9 cellular contexts compared by ENCODE assay signal in the genomic region with DNA sequence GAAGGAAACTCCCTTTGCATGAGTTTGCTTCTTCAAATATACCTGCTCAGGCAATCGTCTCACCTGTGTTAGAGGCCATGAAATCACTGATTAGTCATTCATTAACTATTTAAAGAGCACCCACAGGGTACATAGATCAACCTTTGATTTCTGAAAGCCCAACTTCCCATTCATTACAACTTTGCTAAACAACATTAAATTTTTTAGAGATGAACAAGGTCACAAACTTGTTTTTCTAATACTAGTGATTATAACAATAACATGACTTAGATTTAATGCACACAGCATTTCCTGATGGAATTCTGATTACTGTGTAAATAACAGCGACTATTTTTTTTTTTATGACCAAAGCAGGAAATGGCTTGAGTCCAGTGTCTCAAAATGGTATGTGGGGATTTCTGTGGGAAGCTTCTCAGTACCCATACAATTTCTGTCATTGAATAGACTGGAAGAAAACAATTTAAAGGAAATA. TPM values are rescaled to one million over a fixed set of nuclear protein-coding genes. Genes with fewer than 3 reads are reported as not detected.
DNase-seq lines count a peak whose midpoint lies in the region; ATAC-seq, FAIRE-seq and TF ChIP-seq lines count a peak whose summit lies in the region.
"Had no signal": no experiment of that assay in that cellular context is flagged by ENCODE, and none has a peak within 500 bp of the region (broad histone marks: within the 10 kb centered on the region; RNA-seq: fewer than 3 reads in every experiment).

No MANE protein-coding gene starts in this region.

- H3K27me3 Mint-ChIP-seq in CD14-positive monocyte (ENCODE audit: low read depth in 3 of 3), result peaks cover 0 to 1% (median 1%) of the 10 kb centered on the region in 3 donors

- no peak overlapping the region; the same call in 1 of the 2 replicates for H3K9ac ChIP-seq in GM12878 (ENCODE audit: control insufficient read depth, insufficient read depth, low read length)

- no peak for TF ChIP-seq EP300 in GM12878 (IDR thresholded peaks at IDR 0.05; ENCODE audit: borderline replicate concordance in 1 of 2, control insufficient read depth in 1 of 2, low read depth in 2 of 2, low read length in 2 of 2)
- no peak for TF ChIP-seq EP300 in transverse colon (IDR thresholded peaks at IDR 0.05; ENCODE audit: low read depth)
- TF ChIP-seq EP300 in gastroesophageal sphincter (IDR thresholded peaks at IDR 0.05), result no peak

- no peaks in the 10 kb centered on the region for H3K36me3 Mint-ChIP-seq in CD14-positive monocyte

- H4K20me1 ChIP-seq in GM12878 (ENCODE audit: control insufficient read depth, insufficient read depth), result no peaks in the 10 kb centered on the region

- POLR2A ChIA-PET in GM12878 (lab: Charles Lee), result interaction anchor here (0.7 to 1.0 kb wide), 2 partner anchors 9 to 330 kb away, joined by 3 read pairs; no protein-coding TSS in a partner anchor

- TF ChIP-seq RAD21 in GM12878 (IDR thresholded peaks at IDR 0.05; ENCODE audit: insufficient read depth, low read depth, low read length), result no peak

- H3K4me1 Mint-ChIP-seq in CD14-positive monocyte, result peaks cover 49% of the 10 kb centered on the region

- no peak overlapping the region for H3K4me3 Mint-ChIP-seq in CD14-positive monocyte

- in situ Hi-C loops in GM12878 (cut with MboI) (no loop called here), transverse colon (cut with MboI; ENCODE audit: low pct_ligation_motif_present in 1 of 4, low pct_unique_long_range_greater_than_20kb in 1 of 4, low sequenced_read_pairs in 3 of 4) (no loop called here)

- peak overlapping the region; percentile 56; the same call in 1 of the 2 replicates for H3K27ac ChIP-seq in GM12878 (ENCODE audit: control insufficient read depth, insufficient read depth)
- peak overlapping the region; percentile 28 to 70 (median 68) for H3K27ac ChIP-seq in transverse colon
- H3K27ac ChIP-seq in gastroesophageal sphincter, result no peak overlapping the region

- H2AFZ ChIP-seq in GM12878 (ENCODE audit: control insufficient read depth, low read depth, low read length), result peak overlapping the region; percentile 86

- H3K36me3 ChIP-seq in GM12878 (ENCODE audit: control insufficient read depth in 2 of 2, insufficient read depth in 2 of 2, low read length in 1 of 2) (no peaks in the 10 kb centered on the region), transverse colon (no peaks in the 10 kb centered on the region), gastroesophageal sphincter (no peaks in the 10 kb centered on the region)

- SMC1A ChIA-PET in GM12878 (lab: Charles Lee; ENCODE audit: uncharacterized antibody, unreplicated experiment), result interaction anchor here (0.7 to 1.5 kb wide), 2 partner anchors 41 to 377 kb away, joined by 3 to 5 read pairs; no protein-coding TSS in a partner anchor

- no peak for FAIRE-seq in GM12878 (lab: Jason Lieb, UNC)

- H3K9me3 ChIP-seq in GM12878 (replicated peaks; ENCODE audit: control insufficient read depth, insufficient read depth, low read length) (no peaks in the 10 kb centered on the region), transverse colon (no peaks in the 10 kb centered on the region), gastroesophageal sphincter (no peaks in the 10 kb centered on the region)

- CTCF ChIA-PET in GM12878 (lab: Yijun Ruan, JAX), result interaction anchor here (0.9 to 1.0 kb wide), 2 partner anchors 11 to 151 kb away, joined by 3 to 4 read pairs; no protein-coding TSS in a partner anchor

- H3K9me3 Mint-ChIP-seq in CD14-positive monocyte, result peaks cover 0 to 2% (median 0%) of the 10 kb centered on the region in 7 donors

- H3K27me3 ChIP-seq in GM12878 (replicated peaks in 1 of 2; ENCODE audit: control insufficient read depth in 2 of 2, insufficient read depth in 2 of 2, low read length in 1 of 2), result no peaks in the 10 kb centered on the region
- H3K27me3 ChIP-seq in transverse colon, result no peaks in the 10 kb centered on the region
- no peaks in the 10 kb centered on the region for H3K27me3 ChIP-seq in gastroesophageal sphincter

- RAD21 ChIA-PET in GM12878 (lab: Charles Lee; ENCODE audit: unreplicated experiment), result interaction anchor here (1.0 to 1.4 kb wide), 2 partner anchors 17 to 42 kb away, joined by 3 to 4 read pairs; no protein-coding TSS in a partner anchor

- 0% methylated on average over 2 of the region's 2 CpGs for WGBS in GM12878 (ENCODE audit: insufficient coverage, insufficient replicate concordance, low lambda C conversion rate, missing lambda C conversion rate)
- 14 to 19% methylated on average over 2 of the region's 2 CpGs for WGBS in transverse colon (ENCODE audit: low coverage in 1 of 2), 2 donors
- WGBS in gastroesophageal sphincter (ENCODE audit: low coverage in 1 of 2), 2 donors, result 32 to 57% methylated on average over 2 of the region's 2 CpGs

- TF ChIP-seq POLR2A in GM12878 (IDR thresholded peaks at IDR 0.05; ENCODE audit: low read depth, low read length), result no peak
- TF ChIP-seq POLR2A in transverse colon (IDR thresholded peaks at IDR 0.05), result no peak
- no peak for TF ChIP-seq POLR2A in gastroesophageal sphincter (IDR thresholded peaks at IDR 0.05)

- DNase-seq in HT1080 (ENCODE audit: low read depth), result peak; percentile 20
- no peak for DNase-seq in GM12878 (ENCODE audit: low read depth, low spot score)
- DNase-seq in left colon, result no peak
- no peak for DNase-seq in transverse colon
- DNase-seq in GM10266 (ENCODE audit: extremely low spot score), result no peak
- no peak for DNase-seq in CD14-positive monocyte (ENCODE audit: low spot score)
- DNase-seq: DND-41, left ventricle myocardium superior had no signal

- H3K4me3 ChIP-seq in GM12878, result no peak overlapping the region
- no peak overlapping the region for H3K4me3 ChIP-seq in transverse colon
- no peak overlapping the region for H3K4me3 ChIP-seq in gastroesophageal sphincter

- H3K4me1 ChIP-seq in GM12878 (ENCODE audit: control insufficient read depth, insufficient read depth, low read length) (peaks cover 12% of the 10 kb centered on the region; the same call in 1 of the 2 replicates), transverse colon (peaks cover 2 to 33% (median 7%) of the 10 kb centered on the region in 4 donors), gastroesophageal sphincter (peaks cover 0 to 5% (median 0%) of the 10 kb centered on the region in 3 donors)

- intact Hi-C loops in GM12878 (cut with micrococcal nuclease; ENCODE audit: unreplicated experiment), result no loop called here
- intact Hi-C loops in left colon (cut with DNase I, micrococcal nuclease), result no loop called here
- intact Hi-C loops in transverse colon (cut with DNase I; ENCODE audit: low total_unique reads), result no loop called here
- intact Hi-C loops in CD14-positive monocyte (cut with micrococcal nuclease), result loop anchor here in 1 of 2 donors (10.0 kb wide), 1 partner anchor 146 kb away; the partner anchor contains the start of genes GPR137C and TXNDC16

- peak overlapping the region; percentile 11; the same call in 1 of the 2 replicates for H3K4me2 ChIP-seq in GM12878 (ENCODE audit: control insufficient read depth, insufficient read depth)

- H3K79me2 ChIP-seq in GM12878 (ENCODE audit: control insufficient read depth, insufficient read depth, low read length), result peaks cover 1% of the 10 kb centered on the region

- ATAC-seq in GM12878 (peak; percentile 63), left colon (peak; percentile 82), gastroesophageal sphincter (no peak)
- ATAC-seq: left ventricle myocardium superior had no signal

- TF ChIP-seq CTCF in GM12878 (IDR thresholded peaks at IDR 0.05 in 2 of 3, conservative IDR thresholded peaks at IDR 0.05 in 1 of 3; ENCODE audit: control insufficient read depth in 2 of 3, extremely low read depth in 1 of 3, insufficient read depth in 1 of 3, low read depth in 3 of 3, low read length in 3 of 3) (no peak), transverse colon (IDR thresholded peaks at IDR 0.05) (no peak), GM10266 (IDR thresholded peaks at IDR 0.05; ENCODE audit: control insufficient read depth, insufficient read depth, low read depth, missing control alignments) (no peak), CD14-positive monocyte (IDR thresholded peaks at IDR 0.05) (no peak), gastroesophageal sphincter (IDR thresholded peaks at IDR 0.05) (no peak)

- no TSS peak for BruUV-seq in GM12878 (replicated peaks; lab: Mats Ljungman, UMichigan)

- no peak overlapping the region for H3K27ac Mint-ChIP-seq in CD14-positive monocyte

RNA-seq across cellular contexts. Expression of gene ERO1A, which starts 5.4 kb away (rescaled TPM):
- total RNA-seq in HT1080 (2014; rRNA removed; shearing (Covaris generic)), result 103 and 112 TPM in 2 replicates
- 161 and 188 TPM in 2 replicates for polyA plus RNA-seq in HT1080 (2015; cell fraction: cytosol; rRNA removed)
- 124 TPM in 2 replicates for polyA plus RNA-seq in HT1080 (2015; cell fraction: nucleus; rRNA removed)
- total RNA-seq in GM12878 (2013; cell fraction: nucleolus; rRNA removed), result 296 and 302 TPM in 2 replicates
- 52.5 and 60.3 TPM in 2 replicates for total RNA-seq in GM12878 (2014; rRNA removed)
- total RNA-seq in GM12878 (2014; rRNA removed; fragmentation: Illumina TruSeq; extraction: Trizol), result 54.3 and 57.0 TPM in 2 replicates
- total RNA-seq in GM12878 (2021), result 71.3 and 74.3 TPM in 2 replicates
- polyA plus RNA-seq in GM12878 (2011; ENCODE audit: low read depth), result 19.9 TPM
- 93.1 and 144 TPM in 2 replicates for polyA plus RNA-seq in GM12878 (2011; rRNA removed)
- polyA plus RNA-seq in GM12878 (2011; cell fraction: cytosol; rRNA removed), result 27.5 and 42.1 TPM in 2 replicates
- polyA plus RNA-seq in GM12878 (2011; cell fraction: nucleus; rRNA removed), result 26.8 and 32.4 TPM in 2 replicates
- polyA plus RNA-seq in GM12878 (2012), result 39.5 and 50.7 TPM in 2 replicates
- 40.0 and 54.2 TPM in 2 replicates for polyA plus RNA-seq in GM12878 (2014; fragmentation: Illumina TruSeq; extraction: Trizol)
- polyA plus RNA-seq in GM12878 (2014; fragmentation: Nextera tagmentation; extraction: Ambion mirVana), result 10 to 100 TPM; 17.5 to 41.2 TPM
- 34.8 and 35.6 TPM in 2 replicates for polyA plus RNA-seq in GM12878 (2014; rRNA removed)
- 10 to 100 TPM; 48.4 to 48.6 TPM for polyA plus RNA-seq in GM12878 (2016; fragmentation: Nextera tagmentation; extraction: Ambion mirVana)
- polyA minus RNA-seq in GM12878 (2011; rRNA and poly(A)+ RNA removed), result 45.7 and 53.5 TPM in 2 replicates
- polyA minus RNA-seq in GM12878 (2011; cell fraction: cytosol; rRNA and poly(A)+ RNA removed), result 28.0 and 39.3 TPM in 2 replicates
- 31.2 and 37.4 TPM in 2 replicates for polyA minus RNA-seq in GM12878 (2011; cell fraction: nucleus; rRNA and poly(A)+ RNA removed)
- 10 to 100 TPM; 61.0 to 70.8 TPM for total RNA-seq in left colon
- total RNA-seq in transverse colon, result 10 to 100 TPM; 21.9 to 46.0 (median 35.6) TPM
- 10 to 100 TPM; 29.2 to 39.5 TPM for polyA plus RNA-seq in CD14-positive monocyte
- 10 to 100 TPM; 41.9 to 55.1 (median 45.3) TPM for total RNA-seq in gastroesophageal sphincter

RNA-seq across cellular contexts. Expression of gene PSMC6, which starts 6.3 kb away (rescaled TPM):
- total RNA-seq in HT1080 (2014; rRNA removed; shearing (Covaris generic)), result 142 and 153 TPM in 2 replicates
- 99.8 and 112 TPM in 2 replicates for polyA plus RNA-seq in HT1080 (2015; cell fraction: cytosol; rRNA removed)
- polyA plus RNA-seq in HT1080 (2015; cell fraction: nucleus; rRNA removed), result 172 and 179 TPM in 2 replicates
- total RNA-seq in GM12878 (2013; cell fraction: nucleolus; rRNA removed), result 157 and 173 TPM in 2 replicates
- total RNA-seq in GM12878 (2014; rRNA removed) (85.1 and 113 TPM in 2 replicates), GM12878 (2014; rRNA removed; fragmentation: Illumina TruSeq; extraction: Trizol) (163 and 164 TPM in 2 replicates), GM12878 (2021) (69.3 and 71.4 TPM in 2 replicates), left colon (10 to 100 TPM; 61.6 to 61.9 TPM), transverse colon (10 to 100 TPM in 3 of 4 donors, 1 to 10 TPM in 1; 6.8 to 87.8 (median 47.8) TPM), gastroesophageal sphincter (100 to 1,000 TPM in 1 of 4 donors, 10 to 100 TPM in 3; 63.1 to 103 (median 74.1) TPM)
- 36.8 TPM for polyA plus RNA-seq in GM12878 (2011; ENCODE audit: low read depth)
- polyA plus RNA-seq in GM12878 (2011; rRNA removed) (126 and 190 TPM in 2 replicates), GM12878 (2014; fragmentation: Illumina TruSeq; extraction: Trizol) (162 and 244 TPM in 2 replicates), GM12878 (2014; fragmentation: Nextera tagmentation; extraction: Ambion mirVana) (100 to 1,000 TPM; 181 to 192 TPM), GM12878 (2014; rRNA removed) (95.9 and 113 TPM in 2 replicates), GM12878 (2016; fragmentation: Nextera tagmentation; extraction: Ambion mirVana) (100 to 1,000 TPM; 151 to 155 TPM), CD14-positive monocyte (10 to 100 TPM; 46.9 to 64.3 TPM)
- polyA plus RNA-seq in GM12878 (2011; cell fraction: cytosol; rRNA removed), result 27.8 and 35.1 TPM in 2 replicates
- 61.2 and 74.3 TPM in 2 replicates for polyA plus RNA-seq in GM12878 (2011; cell fraction: nucleus; rRNA removed)
- 48.6 and 59.2 TPM in 2 replicates for polyA plus RNA-seq in GM12878 (2012)
- polyA minus RNA-seq in GM12878 (2011; rRNA and poly(A)+ RNA removed), result 51.7 and 66.0 TPM in 2 replicates
- polyA minus RNA-seq in GM12878 (2011; cell fraction: cytosol; rRNA and poly(A)+ RNA removed), result 19.4 and 30.4 TPM in 2 replicates
- polyA minus RNA-seq in GM12878 (2011; cell fraction: nucleus; rRNA and poly(A)+ RNA removed), result 60.8 and 98.0 TPM in 2 replicates

RNA-seq across cellular contexts. Expression of gene STYX, which starts 29.2 kb away (rescaled TPM):
- total RNA-seq in HT1080 (2014; rRNA removed; shearing (Covaris generic)), result 6.8 and 9.7 TPM in 2 replicates
- 15.5 and 18.6 TPM in 2 replicates for polyA plus RNA-seq in HT1080 (2015; cell fraction: cytosol; rRNA removed)
- 8.6 and 9.0 TPM in 2 replicates for polyA plus RNA-seq in HT1080 (2015; cell fraction: nucleus; rRNA removed)
- total RNA-seq in GM12878 (2013; cell fraction: nucleolus; rRNA removed), result 14.9 and 15.2 TPM in 2 replicates
- total RNA-seq in GM12878 (2014; rRNA removed) (9.4 and 11.0 TPM in 2 replicates), GM12878 (2014; rRNA removed; fragmentation: Illumina TruSeq; extraction: Trizol) (13.0 and 13.3 TPM in 2 replicates), GM12878 (2021) (8.7 and 9.5 TPM in 2 replicates), left colon (10 to 100 TPM in 1 of 2 donors, 1 to 10 TPM in 1; 8.5 to 10.1 TPM), transverse colon (10 to 100 TPM in 2 of 4 donors, 1 to 10 TPM in 2; 6.0 to 14.4 (median 9.1) TPM), gastroesophageal sphincter (10 to 100 TPM; 19.3 to 26.1 (median 22.5) TPM)
- polyA plus RNA-seq in GM12878 (2011; ENCODE audit: low read depth), result 2.4 TPM
- polyA plus RNA-seq in GM12878 (2011; rRNA removed) (9.0 and 15.3 TPM in 2 replicates), GM12878 (2014; fragmentation: Illumina TruSeq; extraction: Trizol) (9.0 and 11.3 TPM in 2 replicates), GM12878 (2014; fragmentation: Nextera tagmentation; extraction: Ambion mirVana) (10 to 100 TPM in 1 of 2 experiments, 1 to 10 TPM in 1; 5.0 to 10.1 TPM), GM12878 (2014; rRNA removed) (6.7 and 8.6 TPM in 2 replicates), GM12878 (2016; fragmentation: Nextera tagmentation; extraction: Ambion mirVana) (10 to 100 TPM; 13.8 to 15.3 TPM), CD14-positive monocyte (10 to 100 TPM; 12.0 to 16.7 TPM)
- polyA plus RNA-seq in GM12878 (2011; cell fraction: cytosol; rRNA removed), result 3.4 TPM in 2 replicates
- polyA plus RNA-seq in GM12878 (2011; cell fraction: nucleus; rRNA removed), result 2.3 and 2.9 TPM in 2 replicates
- 6.2 and 7.9 TPM in 2 replicates for polyA plus RNA-seq in GM12878 (2012)
- polyA minus RNA-seq in GM12878 (2011; rRNA and poly(A)+ RNA removed), result 4.8 and 6.1 TPM in 2 replicates
- polyA minus RNA-seq in GM12878 (2011; cell fraction: cytosol; rRNA and poly(A)+ RNA removed), result 3.2 and 4.0 TPM in 2 replicates
- 3.4 and 7.1 TPM in 2 replicates for polyA minus RNA-seq in GM12878 (2011; cell fraction: nucleus; rRNA and poly(A)+ RNA removed)

Comparison
In these comparisons a context has a peak if more than half of its experiments do, and no peak if none do; other contexts are left out.
1. H3K27ac ChIP-seq: peak in GM12878 (single experiment) and transverse colon (4 of 4); none in gastroesophageal sphincter (0 of 4).